1 cellular context compared by ENCODE assay signal in genomic region chr2:10285578-10286198, GRCh38.
TF ChIP-seq lines count a peak whose summit lies in the region.

No MANE protein-coding gene starts in this region.

TF ChIP-seq in K562, 482 proteins besides CTCF, POLR2A, EP300 and RAD21 (continued from another document and continues in another):
- 0 out of 2 replicates have a peak, but pooled peaks have one; percentile 26 for TF ChIP-seq BACH1 (tag; IDR thresholded peaks at IDR 0.05)
- no peak for TF ChIP-seq ETV6 (IDR thresholded peaks at IDR 0.05; ENCODE audit: borderline replicate concordance in 1 of 2, low read depth in 2 of 2, low read length in 1 of 2)
- no peak for TF ChIP-seq ETV6 (CRISPR knock-in tag; IDR thresholded peaks at IDR 0.05; ENCODE audit: borderline replicate concordance)
- TF ChIP-seq RBFOX2 (IDR thresholded peaks at IDR 0.05; ENCODE audit: low read depth, low read length), result peak; percentile 44
- TF ChIP-seq ZNF431 (CRISPR knock-in tag; IDR thresholded peaks at IDR 0.05), result no peak
- TF ChIP-seq ERF (CRISPR knock-in tag; IDR thresholded peaks at IDR 0.05), result 0 out of 2 replicates have a peak, but pooled peaks have one; percentile 42
- no peak for TF ChIP-seq ZNF12 (CRISPR knock-in tag; IDR thresholded peaks at IDR 0.05)
- TF ChIP-seq KLF10 (CRISPR knock-in tag; IDR thresholded peaks at IDR 0.05), result no peak
- TF ChIP-seq MGA (IDR thresholded peaks at IDR 0.05), result peak; percentile 75; the same call in 1 of the 2 replicates
- no peak for TF ChIP-seq IRF2 (CRISPR knock-in tag; IDR thresholded peaks at IDR 0.05)
- TF ChIP-seq ARHGAP35 (IDR thresholded peaks at IDR 0.05; ENCODE audit: partially characterized antibody), result no peak
- no peak for TF ChIP-seq HDAC3 (IDR thresholded peaks at IDR 0.05; ENCODE audit: borderline replicate concordance, partially characterized antibody)
- TF ChIP-seq ETS2 (tag; IDR thresholded peaks at IDR 0.05; ENCODE audit: borderline replicate concordance, poor library complexity, severe bottlenecking), result no peak
- peak; percentile 61 for TF ChIP-seq EGR1 (conservative IDR thresholded peaks at IDR 0.05)
- TF ChIP-seq ZNF639 (CRISPR knock-in tag; conservative IDR thresholded peaks at IDR 0.05 in 1 of 2, IDR thresholded peaks at IDR 0.05 in 1 of 2), result 0 out of 4 replicates have a peak, but pooled peaks of 1 of the 2 experiments have one; percentile 25
- TF ChIP-seq ZNF146 (CRISPR knock-in tag; IDR thresholded peaks at IDR 0.05; ENCODE audit: unreplicated experiment), result no peak
- TF ChIP-seq MEF2A (IDR thresholded peaks at IDR 0.05; ENCODE audit: control insufficient read depth, low read depth, low read length), result no peak
- TF ChIP-seq CAMTA2 (CRISPR knock-in tag; conservative IDR thresholded peaks at IDR 0.05), result no peak
- no peak for TF ChIP-seq ZNF239 (CRISPR knock-in tag; IDR thresholded peaks at IDR 0.05)
- TF ChIP-seq NRF1 (conservative IDR thresholded peaks at IDR 0.05 in 1 of 2, IDR thresholded peaks at IDR 0.05 in 1 of 2), result peak in 1 of 2 experiments; percentile 11; a peak in 1 of 4 replicates
- TF ChIP-seq HNRNPL (IDR thresholded peaks at IDR 0.05; ENCODE audit: low read depth, low read length), result peak; percentile 61; the same call in 1 of the 2 replicates
- TF ChIP-seq TEAD2 (tag; IDR thresholded peaks at IDR 0.05), result no peak
- no peak for TF ChIP-seq ILF3 (IDR thresholded peaks at IDR 0.05; ENCODE audit: borderline replicate concordance)
- TF ChIP-seq TBL1XR1 (IDR thresholded peaks at IDR 0.05; ENCODE audit: low read length in 2 of 2), result no peak
- TF ChIP-seq SRSF1 (IDR thresholded peaks at IDR 0.05; ENCODE audit: low read depth, low read length), result no peak
- no peak for TF ChIP-seq BMI1 (IDR thresholded peaks at IDR 0.05; ENCODE audit: low read length)
- TF ChIP-seq ZNF408 (CRISPR knock-in tag; IDR thresholded peaks at IDR 0.05; ENCODE audit: low read depth), result no peak
- TF ChIP-seq CTBP1 (IDR thresholded peaks at IDR 0.05; ENCODE audit: borderline replicate concordance), result no peak
- TF ChIP-seq GMEB1 (CRISPR knock-in tag; IDR thresholded peaks at IDR 0.05), result 0 out of 2 replicates have a peak, but pooled peaks have one; percentile 32
- TF ChIP-seq SMARCC2 (IDR thresholded peaks at IDR 0.05; ENCODE audit: low read depth), result no peak
- TF ChIP-seq NR2C1 (IDR thresholded peaks at IDR 0.05), result no peak
- TF ChIP-seq NR2C1 (tag; IDR thresholded peaks at IDR 0.05), result no peak
- no peak for TF ChIP-seq NELFE (IDR thresholded peaks at IDR 0.05; ENCODE audit: insufficient read depth, insufficient read length)
- no peak for TF ChIP-seq RBM17 (IDR thresholded peaks at IDR 0.05; ENCODE audit: borderline replicate concordance, low read depth, low read length)
- no peak for TF ChIP-seq THRAP3 (IDR thresholded peaks at IDR 0.05; ENCODE audit: borderline replicate concordance)
- no peak for TF ChIP-seq MYC (IDR thresholded peaks at IDR 0.05; ENCODE audit: low read depth, low read length)
- TF ChIP-seq MYC (CRISPR knock-in tag; IDR thresholded peaks at IDR 0.05; ENCODE audit: borderline replicate concordance, low read depth), result no peak
- TF ChIP-seq ZNF561 (CRISPR knock-in tag; conservative IDR thresholded peaks at IDR 0.05), result no peak
- TF ChIP-seq RFX5 (IDR thresholded peaks at IDR 0.05; ENCODE audit: low read depth, low read length), result no peak
- TF ChIP-seq HNRNPK (IDR thresholded peaks at IDR 0.05; ENCODE audit: low read depth, low read length, poor library complexity, severe bottlenecking), result no peak
- no peak for TF ChIP-seq MXI1 (IDR thresholded peaks at IDR 0.05; ENCODE audit: low read depth, low read length)
- TF ChIP-seq MAFK (IDR thresholded peaks at IDR 0.05; ENCODE audit: low read length), result peak; percentile 38; the same call in 1 of the 2 replicates
- no peak for TF ChIP-seq NCOA1 (IDR thresholded peaks at IDR 0.05; ENCODE audit: low read depth)
- peak; percentile 68; the same call in 1 of the 2 replicates for TF ChIP-seq TOE1 (IDR thresholded peaks at IDR 0.05; ENCODE audit: borderline replicate concordance)
- no peak for TF ChIP-seq TOE1 (CRISPR knock-in tag; IDR thresholded peaks at IDR 0.05; ENCODE audit: borderline replicate concordance, low read depth)
- TF ChIP-seq FOXK1 (CRISPR knock-in tag; IDR thresholded peaks at IDR 0.05; ENCODE audit: borderline replicate concordance), result no peak
- TF ChIP-seq NEUROD1 (IDR thresholded peaks at IDR 0.05; ENCODE audit: borderline replicate concordance, low read depth, low read length, partially characterized antibody), result no peak
- TF ChIP-seq COPS2 (conservative IDR thresholded peaks at IDR 0.05), result no peak
- no peak for TF ChIP-seq RBM22 (IDR thresholded peaks at IDR 0.05; ENCODE audit: low read depth, low read length, poor library complexity, severe bottlenecking)
- TF ChIP-seq RCOR1 (IDR thresholded peaks at IDR 0.05; ENCODE audit: borderline replicate concordance in 1 of 2, low read depth in 2 of 2, low read length in 2 of 2), result no peak
- no peak for TF ChIP-seq RNF2 (IDR thresholded peaks at IDR 0.05)
- no peak for TF ChIP-seq ZSCAN29 (IDR thresholded peaks at IDR 0.05)
- TF ChIP-seq RREB1 (CRISPR knock-in tag; IDR thresholded peaks at IDR 0.05), result no peak
